19 cellular contexts compared by ENCODE assay signal in the genomic region with DNA sequence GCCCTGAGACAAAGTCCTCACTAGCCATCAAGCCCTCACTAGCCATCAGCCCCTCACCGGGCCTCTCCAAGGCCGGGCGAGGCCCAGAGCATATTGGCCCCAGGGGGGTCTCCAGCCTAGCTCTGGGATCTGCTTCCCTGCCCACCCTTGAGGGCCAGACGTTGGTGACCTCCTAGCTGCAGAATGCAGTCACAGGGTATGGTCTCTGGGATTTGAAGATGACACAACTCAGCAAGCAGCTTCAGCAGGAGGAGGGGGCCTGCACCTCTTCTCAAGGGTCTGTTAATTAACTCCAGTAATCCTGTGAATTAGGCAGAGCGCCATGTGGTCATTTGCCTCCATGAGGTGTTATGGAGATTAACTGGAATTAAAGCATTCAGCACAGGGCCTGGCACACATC.
"Had no signal": no experiment of that assay in that cellular context is flagged by ENCODE, and none has a peak within 500 bp of the region (broad histone marks: within the 10 kb centered on the region; RNA-seq: fewer than 3 reads in every experiment).

No MANE protein-coding gene starts in this region.

- H3K27ac ChIP-seq: heart left ventricle, neural progenitor cell, pancreas, right lobe of liver, spleen, tibial nerve had no signal

- H3K27me3 ChIP-seq: heart left ventricle, neural progenitor cell, pancreas, right lobe of liver, spleen, tibial nerve had no signal

- H3K4me2 ChIP-seq: neural progenitor cell had no signal

- DNase-seq: erythroblast; foreskin melanocyte; heart left ventricle; hippocampal formation; kidney glomerular epithelial cell; mammary epithelial cell; midbrain; occipital lobe; pancreas; right lobe of liver; spleen; stimulated activated CD4-positive, alpha-beta T cell treated with anti-CD3 and anti-CD28 coated beads, Interleukin-15, amount 100 ng/mL, for 24 hours; stimulated activated CD4-positive, alpha-beta T cell treated with anti-CD3 and anti-CD28 coated beads, Interleukin-1b, Interleukin-23, amount 100 ng/mL, for 48 hours; stimulated activated CD4-positive, alpha-beta T cell treated with anti-CD3 and anti-CD28 coated beads, Interleukin-4, amount 100 ng/mL, for 24 hours had no signal

- H3K4me1 ChIP-seq: pancreas, right lobe of liver, spleen had no signal

- H3K9ac ChIP-seq: neural progenitor cell had no signal

- H3K9me3 ChIP-seq: heart left ventricle, pancreas, right lobe of liver, spleen, tibial nerve had no signal

- H2AFZ ChIP-seq: neural progenitor cell had no signal

- ATAC-seq: heart left ventricle; left lobe of liver; natural killer cell treated with Interleukin-12 subunit alpha and Interleukin-12 subunit beta and Interleukin-15 and Interleukin-18, amount 100 ng/mL, for 72 hours; pancreas; right lobe of liver; stimulated activated memory B cell treated with anti-CD40 and anti-IgM and Interleukin-4, amounts not matched to agents 10 μg/mL and 1 μg/mL and 100 μg/mL, for 72 hours had no signal

- H3K36me3 ChIP-seq: neural progenitor cell, pancreas, right lobe of liver had no signal

- H3K4me3 ChIP-seq: heart left ventricle, neural progenitor cell, pancreas, right lobe of liver, spleen, tibial nerve had no signal
